In the genomic region with DNA sequence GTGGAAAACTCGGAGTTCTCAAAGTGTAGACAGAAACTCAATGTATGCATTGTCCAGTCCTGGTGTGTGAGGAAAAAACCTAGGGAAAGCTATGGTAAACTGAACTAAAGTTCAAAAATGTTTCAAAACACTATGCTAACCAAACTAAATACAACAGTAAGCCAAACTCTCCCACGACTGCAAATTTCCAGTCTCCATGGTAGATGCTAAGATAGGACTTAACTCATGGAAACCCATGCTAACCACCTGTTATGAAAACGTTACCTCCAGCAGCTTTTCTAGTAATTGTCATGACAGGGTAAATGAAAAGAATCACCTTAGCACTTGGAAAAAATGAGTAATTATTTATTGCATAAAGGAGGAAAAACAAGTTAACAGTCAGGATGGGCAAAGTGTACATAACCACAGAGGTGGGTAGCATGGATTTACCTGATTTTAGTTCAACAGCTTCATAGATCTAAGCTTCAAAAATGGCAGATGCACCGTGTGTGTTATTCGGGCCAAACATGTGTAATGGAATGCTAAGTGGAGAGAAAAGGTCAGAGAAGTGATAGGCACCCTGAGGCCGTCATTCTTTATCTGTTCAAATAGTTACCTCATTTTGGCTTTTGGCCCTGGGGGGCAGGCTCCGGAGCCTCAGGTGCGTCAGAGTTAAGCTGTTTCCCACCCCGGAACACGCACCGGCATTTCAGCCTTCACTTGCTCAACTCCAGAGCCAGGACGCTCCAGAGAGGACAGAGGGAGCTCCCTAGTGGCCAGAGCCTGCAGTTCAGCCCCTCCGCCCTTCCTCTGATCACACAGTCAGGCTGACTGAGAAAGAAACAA, we compare ENCODE assay signal across 8 cellular contexts.
DNase-seq lines count a peak whose midpoint lies in the region; ATAC-seq and TF ChIP-seq lines count a peak whose summit lies in the region.

No MANE protein-coding gene starts in this region.

- no peak overlapping the region for H3K9ac ChIP-seq in colonic mucosa (ENCODE audit: low read depth in 2 of 2, low read length in 2 of 2)

- no peaks in the 10 kb centered on the region for H3K36me3 ChIP-seq in colonic mucosa
- H3K36me3 ChIP-seq in right lobe of liver: no peaks in the 10 kb centered on the region

- H3K4me1 ChIP-seq in colonic mucosa (no peaks in the 10 kb centered on the region), right lobe of liver (no peaks in the 10 kb centered on the region)

- DNase-seq in AG20443 (ENCODE audit: low spot score): peak; percentile 94
- DNase-seq in NCI-H510A (lab: John Stamatoyannopoulos, UW): peak; percentile 30
- peak; percentile 82 to 85 for DNase-seq in activated CD4-positive, alpha-beta T cell treated with anti-CD3 and anti-CD28 coated beads for 4 hours
- DNase-seq in colonic mucosa: peak; percentile 87
- peak; percentile 86 to 90 (median 89) for DNase-seq in right lobe of liver
- DNase-seq in stimulated activated CD4-positive, alpha-beta T cell treated with anti-CD3 and anti-CD28 coated beads, Interleukin-4, amount 100 ng/mL, for 24 hours: peak; percentile 86

- H3K9me3 ChIP-seq in colonic mucosa (no peaks in the 10 kb centered on the region), right lobe of liver (no peaks in the 10 kb centered on the region)

- H3K4me3 ChIP-seq in colonic mucosa (no peak overlapping the region), right lobe of liver (peak overlapping the region; percentile 27 to 40 (median 36))

- TF ChIP-seq POLR2A in right lobe of liver (IDR thresholded peaks at IDR 0.05): no peak

- intact Hi-C loops in colonic mucosa (cut with DNase I): loop anchor here (5.0 kb wide), 1 partner anchor 572 kb away; no protein-coding TSS in a partner anchor
- intact Hi-C loops in right lobe of liver (cut with DNase I): no loop called here

- peak; percentile 100 for ATAC-seq in GM19023 (IDR thresholded peaks at IDR 0.05; ENCODE audit: unreplicated experiment)
- ATAC-seq in HG03175 (IDR thresholded peaks at IDR 0.05; ENCODE audit: unreplicated experiment): peak; percentile 100
- peak; percentile 98 to 100 (median 100) for ATAC-seq in right lobe of liver

- peak; percentile 66 for TF ChIP-seq CTCF in colonic mucosa (IDR thresholded peaks at IDR 0.05)
- peak; percentile 87 to 93 (median 90) for TF ChIP-seq CTCF in right lobe of liver (IDR thresholded peaks at IDR 0.05)

- H3K27ac ChIP-seq in colonic mucosa (no peak overlapping the region), right lobe of liver (peak overlapping the region in 2 of 3 donors; percentile 10 to 44)

- no peaks in the 10 kb centered on the region for H3K27me3 ChIP-seq in colonic mucosa
- H3K27me3 ChIP-seq in right lobe of liver: no peaks in the 10 kb centered on the region

- WGBS in right lobe of liver (ENCODE audit: insufficient coverage, low coverage, low lambda C conversion rate, missing lambda C conversion rate): 16% methylated on average over 11 of the region's 13 CpGs

Comparison
In these comparisons a context has a peak if more than half of its experiments do, and no peak if none do; other contexts are left out.
1. DNase-seq: peak in every context shown above with its lines; median percentile 94 in AG20443; 89 in right lobe of liver; 87 in colonic mucosa; 86 in stimulated activated CD4-positive, alpha-beta T cell treated with anti-CD3 and anti-CD28 coated beads, Interleukin-4, amount 100 ng/mL, for 24 hours; 84 in activated CD4-positive, alpha-beta T cell treated with anti-CD3 and anti-CD28 coated beads for 4 hours; 30 in NCI-H510A.